Comparison of ENCODE assay signal across 21 cellular contexts in genomic region chr4:65559270-65559669, GRCh38.
"Had no signal": no experiment of that assay in that cellular context is flagged by ENCODE, and none has a peak within 500 bp of the region (broad histone marks: within the 10 kb centered on the region; RNA-seq: fewer than 3 reads in every experiment).

No MANE protein-coding gene starts in this region.

- H3K9me3 Mint-ChIP-seq: activated CD4-positive, alpha-beta memory T cell treated with anti-CD3 and anti-CD28 coated beads for 36 hours; activated T-helper 2 cell treated with anti-CD3 and anti-CD28 coated beads, Interferon-gamma antibody, Interleukin-2, Interleukin-4, amounts not matched to agents 10 μg/mL and 5 μg/mL and 100 μg/mL, durations not matched to agents 14 hours and 24 hours and 36 hours; naive B cell had no signal

- H3K27me3 Mint-ChIP-seq: activated CD4-positive, alpha-beta memory T cell treated with anti-CD3 and anti-CD28 coated beads for 36 hours; activated CD4-positive, alpha-beta T cell treated with anti-CD3 and anti-CD28 coated beads for 36 hours; activated CD8-positive, alpha-beta memory T cell treated with anti-CD3 and anti-CD28 coated beads, Interleukin-2, amount 10 ng/mL, durations not matched to agents 7 days and 5 days; activated naive CD8-positive, alpha-beta T cell treated with anti-CD3 and anti-CD28 coated beads, Interleukin-2, amount 50 U/mL, for 24 hours; naive B cell had no signal

- DNase-seq: activated CD4-positive, alpha-beta memory T cell treated with anti-CD3 and anti-CD28 coated beads for 36 hours; activated CD4-positive, alpha-beta T cell treated with anti-CD3 and anti-CD28 coated beads for 36 hours; activated CD8-positive, alpha-beta memory T cell treated with anti-CD3 and anti-CD28 coated beads, Interleukin-2, amount 10 ng/mL, durations not matched to agents 7 days and 5 days; activated naive CD4-positive, alpha-beta T cell treated with anti-CD3 and anti-CD28 coated beads for 36 hours; activated naive CD8-positive, alpha-beta T cell treated with anti-CD3 and anti-CD28 coated beads, Interleukin-2, amount 50 U/mL, for 24 hours; activated T-cell treated with anti-CD3 and anti-CD28 coated beads, Interleukin-2, amount 50 U/mL, for 1 hour; aorta; cerebellar nuclear complex; effector memory CD4-positive, alpha-beta T cell; foreskin melanocyte; heart left ventricle; islet precursor cell; left lung; mammary epithelial cell; naive B cell; WERI-Rb-1 had no signal

- H3K9me3 ChIP-seq: heart left ventricle, left lung, thoracic aorta had no signal

- H3K36me3 Mint-ChIP-seq: activated CD4-positive, alpha-beta memory T cell treated with anti-CD3 and anti-CD28 coated beads for 36 hours; activated CD8-positive, alpha-beta memory T cell treated with anti-CD3 and anti-CD28 coated beads, Interleukin-2, amount 10 ng/mL, durations not matched to agents 7 days and 5 days; naive B cell; stimulated activated effector memory CD8-positive, alpha-beta T cell treated with anti-CD3 and anti-CD28 coated beads, Interleukin-12 subunit alpha, Interleukin-12 subunit beta, amount 100 ng/mL, for 72 hours had no signal

- H3K27me3 ChIP-seq: heart left ventricle, left lung had no signal

- H3K9ac ChIP-seq: parathyroid adenoma had no signal

- H3K4me3 Mint-ChIP-seq: activated CD4-positive, alpha-beta memory T cell treated with anti-CD3 and anti-CD28 coated beads for 36 hours; activated CD4-positive, alpha-beta T cell treated with anti-CD3 and anti-CD28 coated beads for 36 hours; activated CD8-positive, alpha-beta memory T cell treated with anti-CD3 and anti-CD28 coated beads, Interleukin-2, amount 10 ng/mL, durations not matched to agents 7 days and 5 days; activated naive CD4-positive, alpha-beta T cell treated with anti-CD3 and anti-CD28 coated beads for 36 hours; activated naive CD8-positive, alpha-beta T cell treated with anti-CD3 and anti-CD28 coated beads, Interleukin-2, amount 50 U/mL, for 24 hours; naive B cell; stimulated activated effector memory CD8-positive, alpha-beta T cell treated with anti-CD3 and anti-CD28 coated beads, Interleukin-12 subunit alpha, Interleukin-12 subunit beta, amount 100 ng/mL, for 72 hours had no signal

- H3K4me3 ChIP-seq: heart left ventricle, left lung, thoracic aorta had no signal

- H3K4me1 ChIP-seq: heart left ventricle, left lung, parathyroid adenoma had no signal

- H3K36me3 ChIP-seq: heart left ventricle, left lung, thoracic aorta, WERI-Rb-1 had no signal

- H3K79me2 ChIP-seq: parathyroid adenoma had no signal

- H2AFZ ChIP-seq: parathyroid adenoma had no signal

- H3K27ac Mint-ChIP-seq: activated CD4-positive, alpha-beta memory T cell treated with anti-CD3 and anti-CD28 coated beads for 36 hours; activated CD4-positive, alpha-beta T cell treated with anti-CD3 and anti-CD28 coated beads for 36 hours; activated CD8-positive, alpha-beta memory T cell treated with anti-CD3 and anti-CD28 coated beads, Interleukin-2, amount 10 ng/mL, durations not matched to agents 7 days and 5 days; activated naive CD4-positive, alpha-beta T cell treated with anti-CD3 and anti-CD28 coated beads for 36 hours; activated naive CD8-positive, alpha-beta T cell treated with anti-CD3 and anti-CD28 coated beads, Interleukin-2, amount 50 U/mL, for 24 hours; activated T-helper 2 cell treated with anti-CD3 and anti-CD28 coated beads, Interferon-gamma antibody, Interleukin-2, Interleukin-4, amounts not matched to agents 10 μg/mL and 5 μg/mL and 100 μg/mL, durations not matched to agents 14 hours and 24 hours and 36 hours; naive B cell; stimulated activated effector memory CD8-positive, alpha-beta T cell treated with anti-CD3 and anti-CD28 coated beads, Interleukin-12 subunit alpha, Interleukin-12 subunit beta, amount 100 ng/mL, for 72 hours had no signal

- ATAC-seq: activated CD4-positive, alpha-beta T cell treated with anti-CD3 and anti-CD28 coated beads for 36 hours; activated CD8-positive, alpha-beta memory T cell treated with anti-CD3 and anti-CD28 coated beads, Interleukin-2, amount 10 ng/mL, durations not matched to agents 7 days and 5 days; activated naive CD8-positive, alpha-beta T cell treated with anti-CD3 and anti-CD28 coated beads, Interleukin-2, amount 50 U/mL, for 24 hours; heart left ventricle; left lung; stimulated activated effector memory CD8-positive, alpha-beta T cell treated with anti-CD3 and anti-CD28 coated beads, Interleukin-12 subunit alpha, Interleukin-12 subunit beta, amount 100 ng/mL, for 72 hours had no signal

- H3K27ac ChIP-seq: epithelial cell of prostate, heart left ventricle, left lung, parathyroid adenoma, thoracic aorta, WERI-Rb-1 had no signal

- H3K4me1 Mint-ChIP-seq: activated CD4-positive, alpha-beta T cell treated with anti-CD3 and anti-CD28 coated beads for 36 hours; activated CD8-positive, alpha-beta memory T cell treated with anti-CD3 and anti-CD28 coated beads, Interleukin-2, amount 10 ng/mL, durations not matched to agents 7 days and 5 days; activated naive CD8-positive, alpha-beta T cell treated with anti-CD3 and anti-CD28 coated beads, Interleukin-2, amount 50 U/mL, for 24 hours; naive B cell; stimulated activated effector memory CD8-positive, alpha-beta T cell treated with anti-CD3 and anti-CD28 coated beads, Interleukin-12 subunit alpha, Interleukin-12 subunit beta, amount 100 ng/mL, for 72 hours had no signal
